Comparison of ENCODE assay signal across 22 cellular contexts in genomic region chr3:54197509-54197908, GRCh38.
"Had no signal": no experiment of that assay in that cellular context is flagged by ENCODE, and none has a peak within 500 bp of the region (broad histone marks: within the 10 kb centered on the region; RNA-seq: fewer than 3 reads in every experiment).

No MANE protein-coding gene starts in this region.

- H3K27ac ChIP-seq: HL-60, KMS-11, SJCRH30 had no signal

- H3K4me3 Mint-ChIP-seq: IgD-negative memory B cell had no signal

- H3K9ac ChIP-seq: KMS-11 had no signal

- H3K4me1 ChIP-seq: SJCRH30 had no signal

- H3K36me3 Mint-ChIP-seq: IgD-negative memory B cell had no signal

- H3K9me3 ChIP-seq: SJCRH30 had no signal

- H3K4me1 Mint-ChIP-seq: IgD-negative memory B cell had no signal

- H3K27me3 ChIP-seq: SJCRH30 had no signal

- H3K4me3 ChIP-seq: K562, SJCRH30 had no signal

- H3K27ac Mint-ChIP-seq: IgD-negative memory B cell had no signal

- ATAC-seq: K562, SK-N-SH treated with all-trans-retinoic acid at 6 μM for 48 hours had no signal

- DNase-seq: Kasumi-1, MM.1S, NCI-H1092 treated with DMSO at 0.1 percent for 48 hours, NCI-H1436, NCI-H187, NCI-H2029, NCI-H2081 treated with DMSO at 0.1 percent for 48 hours, NCI-H2171, NCI-H226, NCI-H446, NCI-H510A, NCI-H524 treated with DMSO at 0.1 percent for 48 hours, NCI-H69, NCI-H774, RPMI8226, SHP77 treated with DMSO at 0.1 percent for 48 hours, SJCRH30 had no signal

- H3K36me3 ChIP-seq: SJCRH30 had no signal

- H3K4me2 ChIP-seq: KMS-11 had no signal
